In genomic region chr10:110007171-110007700, GRCh38 we compare ENCODE assay signal across 8 cellular contexts. TPM values are rescaled to one million over a fixed set of nuclear protein-coding genes. Genes with fewer than 3 reads are reported as not detected.
DNase-seq lines count a peak whose midpoint lies in the region; ATAC-seq, FAIRE-seq and TF ChIP-seq lines count a peak whose summit lies in the region.

No MANE protein-coding gene starts in this region.

- H3K79me2 ChIP-seq in Loucy (ENCODE audit: insufficient read depth, low read length), result peaks cover 39% of the 10 kb centered on the region

- peak overlapping the region; percentile 80 for H3K4me3 ChIP-seq in Loucy (ENCODE audit: low read length, poor library complexity, severe bottlenecking)
- peak overlapping the region; percentile 68 to 100 for H3K4me3 ChIP-seq in ascending aorta
- peak overlapping the region; percentile 78 to 96 for H3K4me3 ChIP-seq in left lung

- 0 out of 2 replicates have a peak, but pooled peaks have one; percentile 28 for TF ChIP-seq POLR2A in H54 (IDR thresholded peaks at IDR 0.05; ENCODE audit: low read depth, low read length)

- TF ChIP-seq CTCF in Loucy (conservative IDR thresholded peaks at IDR 0.05; ENCODE audit: low read length) (no peak), ascending aorta (IDR thresholded peaks at IDR 0.05) (no peak), left lung (IDR thresholded peaks at IDR 0.05) (no peak)

- H2AFZ ChIP-seq in Loucy (ENCODE audit: low read length), result peak overlapping the region; percentile 95

- H3K27me3 ChIP-seq in Loucy (ENCODE audit: insufficient read depth, low read length, poor library complexity, severe bottlenecking) (no peaks in the 10 kb centered on the region), ascending aorta (no peaks in the 10 kb centered on the region), left lung (no peaks in the 10 kb centered on the region)

- H3K27ac ChIP-seq in ascending aorta (peak overlapping the region; percentile 94 to 99), left lung (peak overlapping the region; percentile 90 to 91)

- H3K36me3 ChIP-seq in Loucy (ENCODE audit: insufficient read depth, low read length) (no peaks in the 10 kb centered on the region), ascending aorta (no peaks in the 10 kb centered on the region), left lung (no peaks in the 10 kb centered on the region)

- no peaks in the 10 kb centered on the region for H3F3A ChIP-seq in Loucy (ENCODE audit: low read depth)

- DNase-seq in H54 (ENCODE audit: insufficient read length, low spot score) (peak; percentile 35), ascending aorta (ENCODE audit: low spot score in 2 of 2) (peak in 1 of 2 donors; percentile 16), left lung (peak in 1 of 2 donors; percentile 63), RPMI8226 (no peak), NCI-H446 treated with DMSO at 0.1 percent for 48 hours (lab: John Stamatoyannopoulos, UW) (no peak)
- DNase-seq in stimulated activated CD8-positive, alpha-beta memory T cell treated with anti-CD3 and anti-CD28 coated beads, Interleukin-15, amount 100 ng/mL, for 48 hours (ENCODE audit: low read depth in 2 of 2), result peak; percentile 48 to 55

- ATAC-seq in GM18499 (IDR thresholded peaks at IDR 0.05; ENCODE audit: insufficient read depth, unreplicated experiment) (peak; percentile 15), left lung (peak; percentile 42)

- H3K9me3 ChIP-seq in Loucy (ENCODE audit: insufficient read depth, low read depth, low read length) (no peaks in the 10 kb centered on the region), ascending aorta (no peaks in the 10 kb centered on the region), left lung (no peaks in the 10 kb centered on the region)

- H3K4me1 ChIP-seq in Loucy (ENCODE audit: insufficient read depth, low read length, poor library complexity, severe bottlenecking), result peaks cover 51% of the 10 kb centered on the region
- peaks cover 3 to 11% of the 10 kb centered on the region in 2 donors for H3K4me1 ChIP-seq in ascending aorta
- peaks cover 16 to 51% of the 10 kb centered on the region in 2 donors for H3K4me1 ChIP-seq in left lung

- H4K20me1 ChIP-seq in Loucy (ENCODE audit: insufficient read depth, low read length, poor library complexity, severe bottlenecking), result peaks cover 37% of the 10 kb centered on the region

- no peak for FAIRE-seq in H54 (lab: Jason Lieb, UNC)

- H3K9ac ChIP-seq in Loucy (ENCODE audit: low read depth, low read length, poor library complexity, severe bottlenecking), result peak overlapping the region; percentile 79

- no peaks in the 10 kb centered on the region for H3K9me2 ChIP-seq in Loucy (replicated peaks; ENCODE audit: low read depth, low read length)

- peak overlapping the region; percentile 81 for H3K4me2 ChIP-seq in Loucy (ENCODE audit: low read depth, low read length, poor library complexity, severe bottlenecking)

- intact Hi-C loops in ascending aorta (cut with DNase I) (loop anchor here (1.0 to 5.0 kb wide), 7 partner anchors 42 to 560 kb away; partner anchors contain the start of genes SMC3 and XPNPEP1), left lung (cut with DNase I) (no loop called here)

RNA-seq across cellular contexts. Expression of gene ADD3, which starts 0.5 kb away (rescaled TPM):
- total RNA-seq in ascending aorta (93.0 TPM), left lung (10 to 100 TPM; 62.0 to 77.6 TPM)

Comparison
In these comparisons a context has a peak if more than half of its experiments do, and no peak if none do; other contexts are left out.
1. DNase-seq: peak in H54 (single experiment) and stimulated activated CD8-positive, alpha-beta memory T cell treated with anti-CD3 and anti-CD28 coated beads, Interleukin-15, amount 100 ng/mL, for 48 hours (2 of 2); none in RPMI8226 (single experiment) and NCI-H446 treated with DMSO at 0.1 percent for 48 hours (single experiment).
2. Peak in every context shown above with its lines, with median percentiles within 50 percentile points of each other: H3K4me3 ChIP-seq.